In genomic region chr10:74826142-74827044, GRCh38 we compare ENCODE assay signal across 1 cellular context.
TF ChIP-seq lines count a peak whose summit lies in the region.

TSS of gene KAT6B (plus strand) at chr10:74826600. CDS start at chr10:74842858, 16,258 bp downstream.

TF ChIP-seq in HepG2, 621 proteins besides CTCF, POLR2A, EP300 and RAD21 (continued from another document and continues in another):
- 0 out of 2 replicates have a peak, but pooled peaks have one; percentile 46 for TF ChIP-seq PRDM10 (CRISPR knock-in tag; IDR thresholded peaks at IDR 0.05; ENCODE audit: low read depth)
- TF ChIP-seq, protein P1, sequence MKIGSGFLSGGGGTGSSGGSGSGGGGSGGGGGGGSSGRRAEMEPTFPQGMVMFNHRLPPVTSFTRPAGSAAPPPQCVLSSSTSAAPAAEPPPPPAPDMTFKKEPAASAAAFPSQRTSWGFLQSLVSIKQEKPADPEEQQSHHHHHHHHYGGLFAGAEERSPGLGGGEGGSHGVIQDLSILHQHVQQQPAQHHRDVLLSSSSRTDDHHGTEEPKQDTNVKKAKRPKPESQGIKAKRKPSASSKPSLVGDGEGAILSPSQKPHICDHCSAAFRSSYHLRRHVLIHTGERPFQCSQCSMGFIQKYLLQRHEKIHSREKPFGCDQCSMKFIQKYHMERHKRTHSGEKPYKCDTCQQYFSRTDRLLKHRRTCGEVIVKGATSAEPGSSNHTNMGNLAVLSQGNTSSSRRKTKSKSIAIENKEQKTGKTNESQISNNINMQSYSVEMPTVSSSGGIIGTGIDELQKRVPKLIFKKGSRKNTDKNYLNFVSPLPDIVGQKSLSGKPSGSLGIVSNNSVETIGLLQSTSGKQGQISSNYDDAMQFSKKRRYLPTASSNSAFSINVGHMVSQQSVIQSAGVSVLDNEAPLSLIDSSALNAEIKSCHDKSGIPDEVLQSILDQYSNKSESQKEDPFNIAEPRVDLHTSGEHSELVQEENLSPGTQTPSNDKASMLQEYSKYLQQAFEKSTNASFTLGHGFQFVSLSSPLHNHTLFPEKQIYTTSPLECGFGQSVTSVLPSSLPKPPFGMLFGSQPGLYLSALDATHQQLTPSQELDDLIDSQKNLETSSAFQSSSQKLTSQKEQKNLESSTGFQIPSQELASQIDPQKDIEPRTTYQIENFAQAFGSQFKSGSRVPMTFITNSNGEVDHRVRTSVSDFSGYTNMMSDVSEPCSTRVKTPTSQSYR (CRISPR knock-in tag; IDR thresholded peaks at IDR 0.05; ENCODE audit: borderline replicate concordance), result peak; percentile 73; the same call in 1 of the 2 replicates
- TF ChIP-seq ZNF18 (CRISPR knock-in tag; IDR thresholded peaks at IDR 0.05; ENCODE audit: insufficient replicate concordance), result peak; percentile 5
- TF ChIP-seq, protein P2, sequence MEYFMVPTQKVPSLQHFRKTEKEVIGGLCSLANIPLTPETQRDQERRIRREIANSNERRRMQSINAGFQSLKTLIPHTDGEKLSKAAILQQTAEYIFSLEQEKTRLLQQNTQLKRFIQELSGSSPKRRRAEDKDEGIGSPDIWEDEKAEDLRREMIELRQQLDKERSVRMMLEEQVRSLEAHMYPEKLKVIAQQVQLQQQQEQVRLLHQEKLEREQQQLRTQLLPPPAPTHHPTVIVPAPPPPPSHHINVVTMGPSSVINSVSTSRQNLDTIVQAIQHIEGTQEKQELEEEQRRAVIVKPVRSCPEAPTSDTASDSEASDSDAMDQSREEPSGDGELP (IDR thresholded peaks at IDR 0.05; ENCODE audit: borderline replicate concordance, low read depth), result 0 out of 2 replicates have a peak, but pooled peaks have one; percentile 8
- peak; percentile 94 for TF ChIP-seq NR2C2 (CRISPR knock-in tag; IDR thresholded peaks at IDR 0.05; ENCODE audit: borderline replicate concordance)
- TF ChIP-seq ETV5 (CRISPR knock-in tag; IDR thresholded peaks at IDR 0.05; ENCODE audit: borderline replicate concordance), result no peak
- no peak for TF ChIP-seq TRAFD1 (CRISPR knock-in tag; IDR thresholded peaks at IDR 0.05; ENCODE audit: borderline replicate concordance)
- TF ChIP-seq ZNF10 (CRISPR knock-in tag; IDR thresholded peaks at IDR 0.05; ENCODE audit: borderline replicate concordance, low read depth), result no peak
- TF ChIP-seq SP4 (CRISPR knock-in tag; IDR thresholded peaks at IDR 0.05), result peak; percentile 91
- 0 out of 2 replicates have a peak, but pooled peaks have one; percentile 13 for TF ChIP-seq E2F5 (CRISPR knock-in tag; conservative IDR thresholded peaks at IDR 0.05)
- TF ChIP-seq TBX2 (CRISPR knock-in tag; IDR thresholded peaks at IDR 0.05; ENCODE audit: borderline replicate concordance), result peak; percentile 30; the same call in 1 of the 2 replicates
- TF ChIP-seq ZNF503 (CRISPR knock-in tag; IDR thresholded peaks at IDR 0.05), result no peak
- TF ChIP-seq ZNF672 (CRISPR knock-in tag; IDR thresholded peaks at IDR 0.05), result no peak
- TF ChIP-seq ZNF556 (CRISPR knock-in tag; IDR thresholded peaks at IDR 0.05; ENCODE audit: borderline replicate concordance), result no peak
- TF ChIP-seq, protein P3, sequence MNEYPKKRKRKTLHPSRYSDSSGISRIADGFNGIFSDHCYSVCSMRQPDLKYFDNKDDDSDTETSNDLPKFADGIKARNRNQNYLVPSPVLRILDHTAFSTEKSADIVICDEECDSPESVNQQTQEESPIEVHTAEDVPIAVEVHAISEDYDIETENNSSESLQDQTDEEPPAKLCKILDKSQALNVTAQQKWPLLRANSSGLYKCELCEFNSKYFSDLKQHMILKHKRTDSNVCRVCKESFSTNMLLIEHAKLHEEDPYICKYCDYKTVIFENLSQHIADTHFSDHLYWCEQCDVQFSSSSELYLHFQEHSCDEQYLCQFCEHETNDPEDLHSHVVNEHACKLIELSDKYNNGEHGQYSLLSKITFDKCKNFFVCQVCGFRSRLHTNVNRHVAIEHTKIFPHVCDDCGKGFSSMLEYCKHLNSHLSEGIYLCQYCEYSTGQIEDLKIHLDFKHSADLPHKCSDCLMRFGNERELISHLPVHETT (CRISPR knock-in tag; conservative IDR thresholded peaks at IDR 0.05), result no peak
- no peak for TF ChIP-seq BORCS8-MEF2B (CRISPR knock-in tag; IDR thresholded peaks at IDR 0.05)
- peak; percentile 61; the same call in 1 of the 2 replicates for TF ChIP-seq ZNF768 (CRISPR knock-in tag; IDR thresholded peaks at IDR 0.05)
- TF ChIP-seq HNRNPUL1 (IDR thresholded peaks at IDR 0.05; ENCODE audit: low read depth, low read length), result no peak
- no peak for TF ChIP-seq SRSF9 (IDR thresholded peaks at IDR 0.05; ENCODE audit: borderline replicate concordance, insufficient read depth, low read depth, low read length, poor library complexity, severe bottlenecking)
- TF ChIP-seq ZNF816 (CRISPR knock-in tag; IDR thresholded peaks at IDR 0.05; ENCODE audit: borderline replicate concordance), result peak; percentile 76
- TF ChIP-seq MZF1 (CRISPR knock-in tag; IDR thresholded peaks at IDR 0.05; ENCODE audit: borderline replicate concordance), result no peak
- TF ChIP-seq SP2 (CRISPR knock-in tag; IDR thresholded peaks at IDR 0.05), result peak; percentile 96
- TF ChIP-seq, protein P4, sequence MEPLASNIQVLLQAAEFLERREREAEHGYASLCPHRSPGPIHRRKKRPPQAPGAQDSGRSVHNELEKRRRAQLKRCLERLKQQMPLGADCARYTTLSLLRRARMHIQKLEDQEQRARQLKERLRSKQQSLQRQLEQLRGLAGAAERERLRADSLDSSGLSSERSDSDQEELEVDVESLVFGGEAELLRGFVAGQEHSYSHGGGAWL (CRISPR knock-in tag; IDR thresholded peaks at IDR 0.05), result no peak
- no peak for TF ChIP-seq FOXA1 (IDR thresholded peaks at IDR 0.05)
- peak; percentile 5; the same call in 1 of the 2 replicates for TF ChIP-seq FOXA1 (CRISPR knock-in tag; IDR thresholded peaks at IDR 0.05)
- peak; percentile 18; the same call in 1 of the 2 replicates for TF ChIP-seq PAXIP1 (CRISPR knock-in tag; conservative IDR thresholded peaks at IDR 0.05)
- no peak for TF ChIP-seq RFXANK (CRISPR knock-in tag; IDR thresholded peaks at IDR 0.05)
- no peak for TF ChIP-seq SMARCE1 (IDR thresholded peaks at IDR 0.05; ENCODE audit: borderline replicate concordance)
- TF ChIP-seq CBX5 (CRISPR knock-in tag; IDR thresholded peaks at IDR 0.05; ENCODE audit: borderline replicate concordance), result no peak
- TF ChIP-seq PATZ1 (CRISPR knock-in tag; IDR thresholded peaks at IDR 0.05), result peak; percentile 74
